ENCODE assay signal across 8 cellular contexts in the genomic region with DNA sequence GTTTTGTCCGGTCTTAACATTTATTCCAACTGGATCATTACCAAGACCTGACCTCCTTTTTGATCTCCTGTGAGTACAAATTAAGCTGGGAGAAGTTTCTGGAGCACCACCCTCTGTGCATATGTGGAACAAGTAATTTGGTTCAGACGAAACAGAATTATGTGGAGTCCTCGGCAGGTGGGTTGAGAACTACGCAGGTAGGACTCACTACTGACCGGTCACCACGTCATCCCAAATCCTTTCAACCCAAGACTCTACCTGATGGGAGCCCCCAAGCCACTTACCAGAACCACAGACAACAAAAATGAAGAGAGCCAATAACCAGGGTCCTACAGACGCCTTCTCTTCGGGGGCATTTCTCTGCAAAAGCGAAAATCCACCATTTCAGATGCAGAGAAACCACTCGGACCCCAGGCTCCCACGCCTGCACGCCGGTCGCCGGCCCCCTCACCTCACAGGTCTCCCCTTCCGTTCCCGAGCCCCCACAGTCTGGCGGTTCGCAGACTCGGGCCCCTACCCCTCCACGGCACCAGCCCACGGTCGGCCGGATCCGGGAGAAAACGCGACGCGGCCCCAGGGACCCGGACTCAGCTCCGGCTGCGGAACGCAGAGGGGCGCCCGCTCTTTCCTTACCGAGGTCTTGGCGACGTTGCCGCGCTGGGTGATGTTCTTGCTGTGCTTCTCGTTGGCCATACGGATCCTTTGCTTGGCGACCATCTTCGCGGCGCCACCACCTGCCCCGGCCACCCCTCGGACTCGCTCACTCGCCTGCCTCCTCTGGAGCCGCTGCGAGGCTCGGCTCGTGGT. TPM values are rescaled to one million over a fixed set of nuclear protein-coding genes. Genes with fewer than 3 reads are reported as not detected.
DNase-seq lines count a peak whose midpoint lies in the region; ATAC-seq and TF ChIP-seq lines count a peak whose summit lies in the region.

No MANE protein-coding gene starts in this region.

- TF ChIP-seq POLR2A in tibial nerve (IDR thresholded peaks at IDR 0.05) = no peak

- H2AFZ ChIP-seq in neuron (ENCODE audit: low read depth, low read length) = peak overlapping the region; percentile 51

- H3K4me1 ChIP-seq in CD8-positive, alpha-beta memory T cell (ENCODE audit: insufficient read depth, low read length) = peaks cover 43% of the 10 kb centered on the region
- H3K4me1 ChIP-seq in neuron (ENCODE audit: insufficient read depth, low read length) = peaks cover 28% of the 10 kb centered on the region
- peaks cover 4 to 76% (median 13%) of the 10 kb centered on the region in 4 donors for H3K4me1 ChIP-seq in tibial nerve

- TF ChIP-seq CTCF in fibroblast of pulmonary artery (IDR thresholded peaks at IDR 0.05; ENCODE audit: low read length, missing control alignments) = no peak
- TF ChIP-seq CTCF in tibial nerve (IDR thresholded peaks at IDR 0.05) = no peak

- H3K9me3 ChIP-seq in CD8-positive, alpha-beta memory T cell (ENCODE audit: low read length) = no peaks in the 10 kb centered on the region
- H3K9me3 ChIP-seq in neuron (ENCODE audit: low read length) (no peaks in the 10 kb centered on the region), tibial nerve (no peaks in the 10 kb centered on the region)

- peak overlapping the region; percentile 98 to 100 (median 99) for H3K27ac Mint-ChIP-seq in CD8-positive, alpha-beta memory T cell

- peak overlapping the region; percentile 81 for H3K4me3 ChIP-seq in CD8-positive, alpha-beta memory T cell (ENCODE audit: low read length)
- H3K4me3 ChIP-seq in fibroblast of pulmonary artery (replicated peaks; ENCODE audit: low read depth, low read length) (peak overlapping the region; percentile 87), neuron (ENCODE audit: low read length) (peak overlapping the region; percentile 64), tibial nerve (peak overlapping the region; percentile 85 to 97 (median 92))

- H3K36me3 Mint-ChIP-seq in CD8-positive, alpha-beta memory T cell = peaks cover 0 to 53% (median 7%) of the 10 kb centered on the region in 3 donors
- H3K36me3 Mint-ChIP-seq in activated T-cell treated with anti-CD3 and anti-CD28 coated beads, Interleukin-2, amount 50 U/mL, for 4 hours (ENCODE audit: insufficient read depth) = peaks cover 44% of the 10 kb centered on the region

- H3K27me3 Mint-ChIP-seq in CD8-positive, alpha-beta memory T cell = no peaks in the 10 kb centered on the region
- H3K27me3 Mint-ChIP-seq in activated T-cell treated with anti-CD3 and anti-CD28 coated beads, Interleukin-2, amount 50 U/mL, for 4 hours (ENCODE audit: low read depth) = no peaks in the 10 kb centered on the region

- no peaks in the 10 kb centered on the region for H3K9me3 Mint-ChIP-seq in CD8-positive, alpha-beta memory T cell
- H3K9me3 Mint-ChIP-seq in activated T-cell treated with anti-CD3 and anti-CD28 coated beads, Interleukin-2, amount 50 U/mL, for 4 hours = no peaks in the 10 kb centered on the region

- H3K4me1 Mint-ChIP-seq in CD8-positive, alpha-beta memory T cell = peaks cover 60 to 79% (median 79%) of the 10 kb centered on the region in 3 donors
- H3K4me1 Mint-ChIP-seq in activated T-cell treated with anti-CD3 and anti-CD28 coated beads, Interleukin-2, amount 50 U/mL, for 4 hours (ENCODE audit: low read depth) = peaks cover 58% of the 10 kb centered on the region

- no peak for TF ChIP-seq EP300 in tibial nerve (IDR thresholded peaks at IDR 0.05)

- peak overlapping the region; percentile 88 for H3K27ac ChIP-seq in CD8-positive, alpha-beta memory T cell (ENCODE audit: low read depth, low read length)
- peak overlapping the region; percentile 98 to 100 (median 98) for H3K27ac ChIP-seq in tibial nerve

- peaks cover 9% of the 10 kb centered on the region for H3K36me3 ChIP-seq in CD8-positive, alpha-beta memory T cell (ENCODE audit: insufficient read depth, low read length)
- H3K36me3 ChIP-seq in neuron (ENCODE audit: insufficient read depth, low read length) (peaks cover 17% of the 10 kb centered on the region), tibial nerve (peaks cover 0 to 3% (median 0%) of the 10 kb centered on the region in 3 donors)

- WGBS in tibial nerve, 2 donors = 1% methylated on average over 12 to 41 of the region's 54 CpGs

- peak overlapping the region; percentile 92 to 100 (median 97) for H3K4me3 Mint-ChIP-seq in CD8-positive, alpha-beta memory T cell
- H3K4me3 Mint-ChIP-seq in activated T-cell treated with anti-CD3 and anti-CD28 coated beads, Interleukin-2, amount 50 U/mL, for 4 hours = peak overlapping the region; percentile 96

- peak in 3 of 5 donors; percentile 9 to 72 (median 22) for DNase-seq in CD8-positive, alpha-beta memory T cell
- DNase-seq in NCI-H1105 treated with DMSO at 0.1 percent for 48 hours (lab: John Stamatoyannopoulos, UW) (peak; percentile 78), fibroblast of pulmonary artery (ENCODE audit: low read depth) (peak; percentile 16), tibial nerve (ENCODE audit: low spot score in 2 of 2) (peak; percentile 21 to 26), midbrain (lab: John Stamatoyannopoulos, UW) (no peak)
- peak; percentile 36 for DNase-seq in activated T-cell treated with anti-CD3 and anti-CD28 coated beads, Interleukin-2, amount 50 U/mL, for 4 hours

- no peaks in the 10 kb centered on the region for H3K27me3 ChIP-seq in CD8-positive, alpha-beta memory T cell (ENCODE audit: insufficient read depth, low read length, poor library complexity, severe bottlenecking)
- H3K27me3 ChIP-seq in neuron (ENCODE audit: insufficient read depth, low read length) (no peaks in the 10 kb centered on the region), tibial nerve (no peaks in the 10 kb centered on the region)

- POLR2A ChIA-PET in CD8-positive, alpha-beta memory T cell (lab: Charles Lee) = interaction anchor here (0.7 to 3.8 kb wide), 9 partner anchors 8 to 217 kb away, joined by 3 to 65 read pairs (median 5); a partner anchor contains a TSS

- CTCF ChIA-PET in CD8-positive, alpha-beta memory T cell (lab: Charles Lee) = interaction anchor here (1.0 to 1.2 kb wide), 3 partner anchors 8 to 217 kb away, joined by 3 to 8 read pairs (median 4); a partner anchor contains a TSS

- peak; percentile 17 for ATAC-seq in GM21515 (IDR thresholded peaks at IDR 0.05; ENCODE audit: unreplicated experiment)
- ATAC-seq in activated T-cell treated with anti-CD3 and anti-CD28 coated beads, Interleukin-2, amount 50 U/mL, for 4 hours = peak; percentile 10 to 16

RNA-seq across cellular contexts. Expression of a gene that starts 0.7 kb away (rescaled TPM):
- 100 to 1,000 TPM; 127 to 135 TPM for total RNA-seq in CD8-positive, alpha-beta memory T cell
- 156 TPM for polyA plus RNA-seq in CD8-positive, alpha-beta memory T cell
- 100 to 1,000 TPM; 161 to 166 (median 165) TPM for total RNA-seq in activated T-cell treated with anti-CD3 and anti-CD28 coated beads, Interleukin-2, amount 50 U/mL, for 4 hours
- total RNA-seq in tibial nerve = 100 to 1,000 TPM; 377 to 593 (median 447) TPM

RNA-seq across cellular contexts. Expression of a gene that starts 1.0 kb away (rescaled TPM):
- total RNA-seq in CD8-positive, alpha-beta memory T cell = 100 to 1,000 TPM; 128 to 131 TPM
- polyA plus RNA-seq in CD8-positive, alpha-beta memory T cell = 41.5 TPM
- 100 to 1,000 TPM; 163 to 180 (median 163) TPM for total RNA-seq in activated T-cell treated with anti-CD3 and anti-CD28 coated beads, Interleukin-2, amount 50 U/mL, for 4 hours
- total RNA-seq in tibial nerve = 100 to 1,000 TPM in 2 of 4 donors, 10 to 100 TPM in 2; 84.7 to 103 (median 100) TPM

RNA-seq across cellular contexts. Expression of a gene that starts 57.5 kb away (rescaled TPM):
- 100 to 1,000 TPM; 158 to 162 TPM for total RNA-seq in CD8-positive, alpha-beta memory T cell
- polyA plus RNA-seq in CD8-positive, alpha-beta memory T cell = 311 TPM
- total RNA-seq in activated T-cell treated with anti-CD3 and anti-CD28 coated beads, Interleukin-2, amount 50 U/mL, for 4 hours = 100 to 1,000 TPM; 158 to 164 (median 162) TPM
- total RNA-seq in tibial nerve = 100 to 1,000 TPM in 2 of 4 donors, 10 to 100 TPM in 2; 80.4 to 160 (median 101) TPM
